Comparison of ENCODE assay signal across 21 cellular contexts in genomic region chr12:32478858-32479257, GRCh38.
DNase-seq lines count a peak whose midpoint lies in the region; ATAC-seq, FAIRE-seq and TF ChIP-seq lines count a peak whose summit lies in the region.
"Had no signal": no experiment of that assay in that cellular context is flagged by ENCODE, and none has a peak within 500 bp of the region (broad histone marks: within the 10 kb centered on the region; RNA-seq: fewer than 3 reads in every experiment).

No MANE protein-coding gene starts in this region.

- no peaks in the 10 kb centered on the region for H3K79me2 ChIP-seq in OCI-LY3 (ENCODE audit: low read length)

- POLR2A ChIA-PET in A549 (lab: Yijun Ruan, JAX) = no interaction called here

- H3K4me1 ChIP-seq in A549 (peaks cover 13% of the 10 kb centered on the region), OCI-LY3 (ENCODE audit: low read length) (peaks cover 45% of the 10 kb centered on the region)
- H3K4me1 ChIP-seq: prostate gland had no signal

- H3K4me3 ChIP-seq in A549 (no peak overlapping the region), OCI-LY3 (ENCODE audit: low read length) (no peak overlapping the region)
- H3K4me3 ChIP-seq: GM23248, left lung, prostate gland, upper lobe of left lung had no signal

- TF ChIP-seq CTCF in A549 (IDR thresholded peaks at IDR 0.05) (no peak), OCI-LY3 (IDR thresholded peaks at IDR 0.05; ENCODE audit: low read depth, low read length) (no peak)

- 26% methylated on average over 3 of the region's 3 CpGs for WGBS in A549 (ENCODE audit: missing lambda C conversion rate)

- ATAC-seq in A549 (no peak), GM19463 (IDR thresholded peaks at IDR 0.05; ENCODE audit: unreplicated experiment) (peak; percentile 55), left colon (peak; percentile 74), GM18505 (IDR thresholded peaks at IDR 0.05; ENCODE audit: unreplicated experiment) (no peak)
- ATAC-seq: activated T-cell treated with anti-CD3 and anti-CD28 coated beads, Interleukin-2, amount 50 U/mL, for 4 hours; left lung had no signal

- no peak overlapping the region for H3K9ac ChIP-seq in OCI-LY3 (ENCODE audit: low read length)
- H3K9ac ChIP-seq: GM23248 had no signal

- no peak for TF ChIP-seq EP300 in A549 (IDR thresholded peaks at IDR 0.05)

- TF ChIP-seq RAD21 in A549 (conservative IDR thresholded peaks at IDR 0.05 in 1 of 2, IDR thresholded peaks at IDR 0.05 in 1 of 2) = no peak

- H3K9me3 ChIP-seq in A549 (no peaks in the 10 kb centered on the region), OCI-LY3 (ENCODE audit: insufficient read depth, low read length) (no peaks in the 10 kb centered on the region)
- H3K9me3 ChIP-seq: left lung, prostate gland, upper lobe of left lung had no signal

- CTCF ChIA-PET in A549 (lab: Yijun Ruan, JAX) = no interaction called here

- H3K27ac Mint-ChIP-seq in activated CD4-positive, alpha-beta T cell treated with anti-CD3 and anti-CD28 coated beads, Interleukin-2, amount 10 ng/mL, durations not matched to agents 24 days and 14 days = no peak overlapping the region
- H3K27ac Mint-ChIP-seq: activated naive CD8-positive, alpha-beta T cell; IgD-negative memory B cell had no signal

- DNase-seq in A549 (ENCODE audit: low read depth in 1 of 2, low spot score in 1 of 2) (no peak), left colon (no peak), activated T-cell treated with anti-CD3 and anti-CD28 coated beads for 4 hours (no peak)
- no peak for DNase-seq in activated CD4-positive, alpha-beta T cell treated with anti-CD3 and anti-CD28 coated beads, Interleukin-2, amount 10 ng/mL, durations not matched to agents 24 days and 14 days
- DNase-seq in activated CD4-positive, alpha-beta T cell treated with anti-CD3 and anti-CD28 coated beads for 1 hour = no peak
- DNase-seq: activated CD4-positive, alpha-beta T cell treated with anti-CD3 and anti-CD28 coated beads, Interleukin-2, amount 50 U/mL, for 1 hour; activated T-cell treated with anti-CD3 and anti-CD28 coated beads, Interleukin-2, amount 50 U/mL, for 4 hours; effector memory CD4-positive, alpha-beta T cell; GF-D8; GM23248; hypothalamus; left lung; stimulated activated CD4-positive, alpha-beta T cell treated with anti-CD3 and anti-CD28 coated beads, Interleukin-12 subunit alpha, Interleukin-12 subunit beta, amount 100 ng/mL, for 4 hours; stimulated activated naive CD4-positive, alpha-beta T cell; upper lobe of left lung had no signal

- no peaks in the 10 kb centered on the region for H3K9me3 Mint-ChIP-seq in activated CD4-positive, alpha-beta T cell treated with anti-CD3 and anti-CD28 coated beads, Interleukin-2, amount 10 ng/mL, durations not matched to agents 24 days and 14 days
- H3K9me3 Mint-ChIP-seq: activated T-cell treated with anti-CD3 and anti-CD28 coated beads, Interleukin-2, amount 50 U/mL, for 4 hours; IgD-negative memory B cell had no signal

- H2AFZ ChIP-seq in OCI-LY3 (ENCODE audit: low read depth, low read length) = 0 out of 2 replicates have a peak overlapping the region, but pooled peaks have one; percentile 3
- H2AFZ ChIP-seq: GM23248 had no signal

- peaks cover 9% of the 10 kb centered on the region for H3K27me3 Mint-ChIP-seq in activated CD4-positive, alpha-beta T cell treated with anti-CD3 and anti-CD28 coated beads, Interleukin-2, amount 10 ng/mL, durations not matched to agents 24 days and 14 days
- H3K27me3 Mint-ChIP-seq: IgD-negative memory B cell had no signal

- no peaks in the 10 kb centered on the region for H3K36me3 Mint-ChIP-seq in activated CD4-positive, alpha-beta T cell treated with anti-CD3 and anti-CD28 coated beads, Interleukin-2, amount 10 ng/mL, durations not matched to agents 24 days and 14 days (ENCODE audit: low read depth)
- H3K36me3 Mint-ChIP-seq: activated naive CD8-positive, alpha-beta T cell; IgD-negative memory B cell had no signal

- H3K4me2 ChIP-seq in A549 (peak overlapping the region; percentile 52), OCI-LY3 (ENCODE audit: low read length) (peak overlapping the region; percentile 35)

- peaks cover 2% of the 10 kb centered on the region for H3K4me1 Mint-ChIP-seq in activated CD4-positive, alpha-beta T cell treated with anti-CD3 and anti-CD28 coated beads, Interleukin-2, amount 10 ng/mL, durations not matched to agents 24 days and 14 days

- peak; percentile 82 for FAIRE-seq in A549 (lab: Jason Lieb, UNC)

- no peaks in the 10 kb centered on the region for H3K27me3 ChIP-seq in OCI-LY3 (ENCODE audit: low read depth, low read length)
- H3K27me3 ChIP-seq: left lung, upper lobe of left lung had no signal

- no peak overlapping the region for H3K4me3 Mint-ChIP-seq in activated CD4-positive, alpha-beta T cell treated with anti-CD3 and anti-CD28 coated beads, Interleukin-2, amount 10 ng/mL, durations not matched to agents 24 days and 14 days
- H3K4me3 Mint-ChIP-seq: activated naive CD8-positive, alpha-beta T cell; activated T-cell treated with anti-CD3 and anti-CD28 coated beads, Interleukin-2, amount 50 U/mL, for 4 hours had no signal

- no peaks in the 10 kb centered on the region for H3K36me3 ChIP-seq in OCI-LY3 (replicated peaks; ENCODE audit: low read depth, low read length)
- H3K36me3 ChIP-seq: left lung, prostate gland, upper lobe of left lung had no signal

- intact Hi-C loops in left colon (cut with DNase I, micrococcal nuclease) = no loop called here
- intact Hi-C loops in activated CD4-positive, alpha-beta T cell treated with anti-CD3 and anti-CD28 coated beads, Interleukin-2, amount 10 ng/mL, durations not matched to agents 24 days and 14 days (cut with micrococcal nuclease) = no loop called here

- no peaks in the 10 kb centered on the region for H4K20me1 ChIP-seq in OCI-LY3 (ENCODE audit: insufficient read depth, low read length)

- TF ChIP-seq POLR2A in A549 (IDR thresholded peaks at IDR 0.05; ENCODE audit: low read length) (no peak), GM18505 (IDR thresholded peaks at IDR 0.05; ENCODE audit: borderline replicate concordance, extremely low read depth, insufficient read depth, insufficient read length) (no peak)

- H3K27ac ChIP-seq in A549 = peak overlapping the region in 1 of 2 experiments; percentile 11; a peak in 1 of 6 replicates
- 0 out of 2 replicates have a peak overlapping the region, but pooled peaks have one; percentile 1 for H3K27ac ChIP-seq in OCI-LY3 (ENCODE audit: low read length)
- H3K27ac ChIP-seq: GM23248, left lung, prostate gland, upper lobe of left lung had no signal

TF ChIP-seq in A549, 52 proteins besides CTCF, POLR2A, EP300 and RAD21:
- TF ChIP-seq EHMT2 (IDR thresholded peaks at IDR 0.05; ENCODE audit: low read depth) = no peak
- no peak for TF ChIP-seq KDM1A (IDR thresholded peaks at IDR 0.05; ENCODE audit: low read depth)
- TF ChIP-seq HOXB5 (CRISPR knock-in tag; IDR thresholded peaks at IDR 0.05) = no peak
- TF ChIP-seq SREBF2 (IDR thresholded peaks at IDR 0.05) = no peak
- no peak for TF ChIP-seq REST (IDR thresholded peaks at IDR 0.05)
- no peak for TF ChIP-seq TP53 (CRISPR knock-in tag; IDR thresholded peaks at IDR 0.05)
- TF ChIP-seq PHF8 (IDR thresholded peaks at IDR 0.05; ENCODE audit: borderline replicate concordance, low read depth) = no peak
- no peak for TF ChIP-seq ZFP36 (IDR thresholded peaks at IDR 0.05; ENCODE audit: borderline replicate concordance, partially characterized antibody)
- TF ChIP-seq CBX2 (IDR thresholded peaks at IDR 0.05; ENCODE audit: borderline replicate concordance, low read depth) = no peak

Comparison
In these comparisons a context has a peak if more than half of its experiments do, and no peak if none do; other contexts are left out.
1. ATAC-seq: peak in GM19463 (single experiment) and left colon (single experiment); none in A549 (0 of 2) and GM18505 (single experiment).